Comparison of ENCODE assay signal across 5 cellular contexts in genomic region chr15:90884719-90885431, GRCh38. TPM values are rescaled to one million over a fixed set of nuclear protein-coding genes. Genes with fewer than 3 reads are reported as not detected.
DNase-seq lines count a peak whose midpoint lies in the region; ATAC-seq and TF ChIP-seq lines count a peak whose summit lies in the region.

No MANE protein-coding gene starts in this region.

- H3K27me3 ChIP-seq in right atrium auricular region, result no peaks in the 10 kb centered on the region

- ATAC-seq in WTC11, result peak; percentile 7
- no peak for ATAC-seq in GM19452 (IDR thresholded peaks at IDR 0.05; ENCODE audit: unreplicated experiment)

- no peak overlapping the region for H3K27ac Mint-ChIP-seq in WTC11

- H3K36me3 ChIP-seq in right atrium auricular region, result peaks cover 38% of the 10 kb centered on the region

- CTCF ChIA-PET in WTC11 (lab: Charles Lee), result interaction anchor here (0.6 to 4.9 kb wide), 38 partner anchors 10 to 742 kb away, joined by 3 to 75 read pairs (median 4); partner anchors contain the start of genes BLM, FURIN, HDDC3 and IQGAP1

- H3K4me3 Mint-ChIP-seq in WTC11, result peak overlapping the region; percentile 45

- POLR2A ChIA-PET in WTC11 (lab: Charles Lee), result interaction anchor here (0.6 to 2.7 kb wide), 3 partner anchors 16 to 170 kb away, joined by 4 to 8 read pairs (median 5); partner anchors contain the start of genes BLM and FURIN

- TF ChIP-seq CTCF in WTC11 (IDR thresholded peaks at IDR 0.05), result no peak
- no peak for TF ChIP-seq CTCF in right atrium auricular region (IDR thresholded peaks at IDR 0.05)

- peaks cover 22% of the 10 kb centered on the region for H3K4me1 Mint-ChIP-seq in WTC11

- H3K36me3 Mint-ChIP-seq in WTC11, result no peaks in the 10 kb centered on the region

- peak overlapping the region; percentile 46 to 64 for H3K4me3 ChIP-seq in right atrium auricular region

- peaks cover 0 to 56% of the 10 kb centered on the region in 2 donors for H3K4me1 ChIP-seq in right atrium auricular region

- peak overlapping the region; percentile 94 for H3K27ac ChIP-seq in right atrium auricular region
- peak overlapping the region; percentile 65 for H3K27ac ChIP-seq in temporal lobe (ENCODE audit: low read depth, low read length)

- peak; percentile 31 for DNase-seq in WTC11 (ENCODE audit: low spot score)
- no peak for DNase-seq in right atrium auricular region (ENCODE audit: low spot score)
- DNase-seq in NCI-H2196 treated with DMSO at 0.1 percent for 48 hours (lab: John Stamatoyannopoulos, UW; ENCODE audit: unreplicated experiment), result no peak

- H3K27me3 Mint-ChIP-seq in WTC11 (ENCODE audit: low read depth), result no peaks in the 10 kb centered on the region

- no peaks in the 10 kb centered on the region for H3K9me3 Mint-ChIP-seq in WTC11

- no peaks in the 10 kb centered on the region for H3K9me3 ChIP-seq in right atrium auricular region

TF ChIP-seq in WTC11, 78 proteins besides CTCF, POLR2A, EP300 and RAD21:
- TF ChIP-seq RELA (CRISPR knock-in tag; IDR thresholded peaks at IDR 0.05; ENCODE audit: borderline replicate concordance) (no peak), GRHL2 (CRISPR knock-in tag; IDR thresholded peaks at IDR 0.05; ENCODE audit: insufficient replicate concordance, severe bottlenecking) (no peak)
TF ChIP-seq in WTC11: peak in this region for 0.

RNA-seq across cellular contexts. Expression of gene FES, which starts 0.6 kb away (rescaled TPM):
- total RNA-seq in WTC11 (2021), result 9.7 to 10.2 TPM (median 10.0 TPM) in 3 replicates
- 10 to 100 TPM in 1 of 2 donors, 1 to 10 TPM in 1; 9.3 to 14.9 TPM for total RNA-seq in right atrium auricular region
- 3.7 TPM for total RNA-seq in temporal lobe

RNA-seq across cellular contexts. Expression of gene FURIN, which starts 16.5 kb away (rescaled TPM):
- 36.8 to 46.3 TPM (median 38.6 TPM) in 3 replicates for total RNA-seq in WTC11 (2021)
- 10 to 100 TPM; 57.1 to 82.8 TPM for total RNA-seq in right atrium auricular region
- total RNA-seq in temporal lobe, result 14.8 TPM

RNA-seq across cellular contexts. Expression of gene MAN2A2, which starts 18.2 kb away (rescaled TPM):
- total RNA-seq in WTC11 (2021), result 27.9 to 31.5 TPM (median 31.0 TPM) in 3 replicates
- 10 to 100 TPM; 41.7 to 42.3 TPM for total RNA-seq in right atrium auricular region
- 24.3 TPM for total RNA-seq in temporal lobe

RNA-seq across cellular contexts. Expression of gene HDDC3, which starts 47.5 kb away (rescaled TPM):
- total RNA-seq in WTC11 (2021) (16.4 to 23.6 TPM (median 21.7 TPM) in 3 replicates), right atrium auricular region (10 to 100 TPM; 14.9 to 17.9 TPM), temporal lobe (6.1 TPM)

RNA-seq across cellular contexts. Expression of gene UNC45A, which starts 50.2 kb away (rescaled TPM):
- total RNA-seq in WTC11 (2021) (92.1 to 102 TPM (median 101 TPM) in 3 replicates), right atrium auricular region (10 to 100 TPM; 17.4 to 19.0 TPM), temporal lobe (26.1 TPM)
